27 cellular contexts compared by ENCODE assay signal in the genomic region with DNA sequence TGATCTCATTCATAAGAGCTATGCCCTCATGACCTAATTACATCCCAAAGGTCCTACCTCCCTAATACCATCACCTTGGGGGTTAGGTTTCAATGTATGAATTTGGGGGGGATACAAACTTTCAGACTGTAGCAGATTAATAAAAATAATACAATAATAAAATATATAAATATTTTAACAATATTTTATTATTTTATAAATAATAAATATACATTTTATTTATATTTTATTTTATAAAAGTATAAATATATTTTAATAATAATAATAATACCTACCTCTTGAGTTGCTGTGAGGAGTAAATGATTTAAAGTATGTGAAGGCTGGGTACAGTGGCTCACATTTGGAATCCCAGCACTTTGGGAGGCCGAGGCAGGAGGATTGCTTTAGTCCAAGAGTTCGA.
"Had no signal": no experiment of that assay in that cellular context is flagged by ENCODE, and none has a peak within 500 bp of the region (broad histone marks: within the 10 kb centered on the region; RNA-seq: fewer than 3 reads in every experiment).

No MANE protein-coding gene starts in this region.

- H3K27me3 ChIP-seq: neural progenitor cell, ovary, right lobe of liver, sigmoid colon, stomach, thyroid gland, tibial nerve, upper lobe of left lung, vagina had no signal

- ATAC-seq: naive thymus-derived CD4-positive, alpha-beta T cell; natural killer cell; psoas muscle; right cardiac atrium; stimulated activated effector memory CD8-positive, alpha-beta T cell treated with anti-CD3 and anti-CD28 coated beads, Interleukin-12 subunit alpha, Interleukin-12 subunit beta, amount 100 ng/mL, for 72 hours; stimulated activated naive B cell treated with anti-CD40 and anti-IgM and Interleukin-4, amounts not matched to agents 10 μg/mL and 1 μg/mL and 100 μg/mL, for 72 hours had no signal

- H3K4me3 ChIP-seq: neural progenitor cell, ovary, psoas muscle, right lobe of liver, sigmoid colon, stomach, thoracic aorta, thyroid gland, tibial nerve, upper lobe of left lung, vagina had no signal

- H3K4me1 ChIP-seq: neural progenitor cell, psoas muscle, sigmoid colon, thyroid gland, vagina had no signal

- H3K27ac ChIP-seq: neural progenitor cell, ovary, parathyroid adenoma, psoas muscle, right lobe of liver, sigmoid colon, stomach, thoracic aorta, thyroid gland, tibial nerve, upper lobe of left lung, vagina had no signal

- H3K9me3 ChIP-seq: ovary, psoas muscle, right lobe of liver, sigmoid colon, stomach, thoracic aorta, thyroid gland, tibial nerve, upper lobe of left lung, vagina had no signal

- DNase-seq: naive thymus-derived CD4-positive, alpha-beta T cell; natural killer cell; occipital lobe; posterior cingulate gyrus; psoas muscle; right cardiac atrium; right lobe of liver; sigmoid colon; small intestine; stimulated activated CD4-positive, alpha-beta T cell treated with anti-CD3 and anti-CD28 coated beads, Interleukin-12 subunit alpha, Interleukin-12 subunit beta, amount 100 ng/mL, for 4 hours; stimulated activated CD4-positive, alpha-beta T cell treated with anti-CD3 and anti-CD28 coated beads, Interleukin-2, amount 100 ng/mL, for 24 hours; stimulated activated CD4-positive, alpha-beta T cell treated with anti-CD3 and anti-CD28 coated beads, Interleukin-2, amount 100 ng/mL, for 48 hours; stimulated activated CD4-positive, alpha-beta T cell treated with anti-CD3 and anti-CD28 coated beads, Interleukin-4, amount 100 ng/mL, for 24 hours; stimulated activated naive B cell treated with anti-CD40 and anti-IgM and Interleukin-4, amounts not matched to agents 10 μg/mL and 1 μg/mL and 100 μg/mL, for 72 hours; stimulated activated naive CD4-positive, alpha-beta T cell treated with Interleukin-2 at 50 U/mL for 16 hours; stomach; thyroid gland; trophoblast cell; upper lobe of left lung had no signal

- H3K36me3 ChIP-seq: neural progenitor cell, ovary, right lobe of liver, sigmoid colon, stomach, thoracic aorta, thyroid gland, tibial nerve, upper lobe of left lung, vagina had no signal

- FAIRE-seq: small intestine, urothelium cell line had no signal
